ENCODE assay signal across 8 cellular contexts in genomic region chr16:19883296-19883951, GRCh38. TPM values are rescaled to one million over a fixed set of nuclear protein-coding genes. Genes with fewer than 3 reads are reported as not detected.
DNase-seq lines count a peak whose midpoint lies in the region; ATAC-seq lines count a peak whose summit lies in the region.

No MANE protein-coding gene starts in this region.

- peaks cover 11% of the 10 kb centered on the region for H3K27me3 ChIP-seq in rectal smooth muscle tissue (ENCODE audit: control insufficient read depth, insufficient read depth, low read length)

- no peaks in the 10 kb centered on the region for H3K36me3 Mint-ChIP-seq in activated T-cell treated with anti-CD3 and anti-CD28 coated beads, Interleukin-2, amount 50 U/mL, for 4 hours (ENCODE audit: insufficient read depth)

- no peaks in the 10 kb centered on the region for H3K36me3 ChIP-seq in rectal smooth muscle tissue (ENCODE audit: control insufficient read depth, insufficient read depth, low read length)

- intact Hi-C loops in left ventricle myocardium superior (cut with micrococcal nuclease), result no loop called here

- ATAC-seq in activated T-cell treated with anti-CD3 and anti-CD28 coated beads, Interleukin-2, amount 50 U/mL, for 4 hours, result no peak
- peak; percentile 70 for ATAC-seq in left ventricle myocardium superior
- no peak for ATAC-seq in HG02981 (IDR thresholded peaks at IDR 0.05; ENCODE audit: unreplicated experiment)

- peak overlapping the region; percentile 68 for H3K4me3 Mint-ChIP-seq in activated T-cell treated with anti-CD3 and anti-CD28 coated beads, Interleukin-2, amount 50 U/mL, for 4 hours

- H3K4me1 ChIP-seq in rectal smooth muscle tissue (ENCODE audit: control insufficient read depth, insufficient read depth, low read length), result peaks cover 8% of the 10 kb centered on the region

- peak overlapping the region; percentile 66 for H3K4me3 ChIP-seq in rectal smooth muscle tissue (ENCODE audit: low read length)

- H3K27me3 Mint-ChIP-seq in activated T-cell treated with anti-CD3 and anti-CD28 coated beads, Interleukin-2, amount 50 U/mL, for 4 hours (ENCODE audit: low read depth), result peaks cover 35% of the 10 kb centered on the region

- H3K9me3 Mint-ChIP-seq in activated T-cell treated with anti-CD3 and anti-CD28 coated beads, Interleukin-2, amount 50 U/mL, for 4 hours, result no peaks in the 10 kb centered on the region

- no peak overlapping the region for H3K9ac ChIP-seq in rectal smooth muscle tissue (ENCODE audit: low read length)

- H3K27ac ChIP-seq in rectal smooth muscle tissue (ENCODE audit: low read depth, low read length), result no peak overlapping the region

- H3K4me1 Mint-ChIP-seq in activated T-cell treated with anti-CD3 and anti-CD28 coated beads, Interleukin-2, amount 50 U/mL, for 4 hours (ENCODE audit: low read depth), result peaks cover 24% of the 10 kb centered on the region

- DNase-seq in NCI-H2171 treated with DMSO at 0.1 percent for 48 hours (lab: John Stamatoyannopoulos, UW) (peak; percentile 31), NCI-H2171 (lab: John Stamatoyannopoulos, UW) (no peak), left ventricle myocardium superior (peak; percentile 74), HPDE6-E6E7 (ENCODE audit: extremely low spot score) (no peak)
- no peak for DNase-seq in activated T-cell treated with anti-CD3 and anti-CD28 coated beads, Interleukin-2, amount 50 U/mL, for 4 hours
- no peak for DNase-seq in stimulated activated naive CD4-positive, alpha-beta T cell treated with Interleukin-2 at 50 U/mL for 16 hours (lab: John Stamatoyannopoulos, UW)

RNA-seq across cellular contexts. Expression of gene GPRC5B, which starts 1.2 kb away (rescaled TPM):
- under 1 TPM; 0.27 to 0.66 (median 0.40) TPM for total RNA-seq in activated T-cell treated with anti-CD3 and anti-CD28 coated beads, Interleukin-2, amount 50 U/mL, for 4 hours
- 103 TPM for total RNA-seq in left ventricle myocardium superior

Comparison
In these comparisons a context has a peak if more than half of its experiments do, and no peak if none do; other contexts are left out.
1. DNase-seq: peak in NCI-H2171 treated with DMSO at 0.1 percent for 48 hours (single experiment) and left ventricle myocardium superior (single experiment); none in NCI-H2171 (single experiment), activated T-cell treated with anti-CD3 and anti-CD28 coated beads, Interleukin-2, amount 50 U/mL, for 4 hours (single experiment), stimulated activated naive CD4-positive, alpha-beta T cell treated with Interleukin-2 at 50 U/mL for 16 hours (single experiment) and HPDE6-E6E7 (single experiment).
2. RNA of gene GPRC5B, which starts 1.2 kb away (total RNA-seq): 103 TPM in left ventricle myocardium superior (single experiment); 0.27 to 0.66 TPM in activated T-cell treated with anti-CD3 and anti-CD28 coated beads, Interleukin-2, amount 50 U/mL, for 4 hours; every median in the first group is over 10 times any median in the second.